ENCODE assay signal across 16 cellular contexts in the genomic region with DNA sequence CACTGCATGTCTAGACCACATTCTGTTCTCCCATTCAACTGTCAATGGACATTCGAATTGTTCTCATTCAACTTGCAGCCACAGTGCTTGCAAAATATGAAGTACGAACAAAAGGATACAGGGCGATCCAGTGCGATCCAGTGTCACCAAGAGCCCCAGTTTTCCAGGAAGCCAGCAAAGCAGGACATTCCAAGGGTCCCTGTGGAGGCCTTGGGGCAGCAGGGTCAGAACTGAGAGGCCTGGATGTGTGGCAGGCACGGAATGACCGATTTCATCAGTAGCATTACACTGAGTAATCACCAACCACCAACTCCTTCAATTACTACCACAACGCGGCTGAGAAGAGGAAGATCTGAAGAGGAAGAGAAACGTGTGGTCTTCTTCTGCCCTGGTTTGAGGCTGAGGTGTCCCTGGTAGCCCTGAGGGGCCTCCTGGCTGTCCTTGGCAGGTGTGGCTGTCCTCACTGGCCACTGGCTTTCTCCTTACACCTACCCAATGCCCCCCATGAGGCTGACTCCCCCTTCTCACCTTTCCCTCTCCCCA.
DNase-seq lines count a peak whose midpoint lies in the region; ATAC-seq and FAIRE-seq lines count a peak whose summit lies in the region.
"Had no signal": no experiment of that assay in that cellular context is flagged by ENCODE, and none has a peak within 500 bp of the region (broad histone marks: within the 10 kb centered on the region; RNA-seq: fewer than 3 reads in every experiment).

No MANE protein-coding gene starts in this region.

- H3K36me3 Mint-ChIP-seq in activated CD4-positive, alpha-beta T cell treated with anti-CD3 and anti-CD28 coated beads, Interleukin-2, amount 10 ng/mL, durations not matched to agents 24 days and 14 days (ENCODE audit: low read depth), result no peaks in the 10 kb centered on the region
- H3K36me3 Mint-ChIP-seq: CD8-positive, alpha-beta T cell had no signal

- peak; percentile 60 for ATAC-seq in GM18907 (IDR thresholded peaks at IDR 0.05; ENCODE audit: unreplicated experiment)
- ATAC-seq in GM21737 (IDR thresholded peaks at IDR 0.05; ENCODE audit: unreplicated experiment), result no peak
- ATAC-seq: CD8-positive, alpha-beta T cell; effector memory CD8-positive, alpha-beta T cell; left lung had no signal

- H3K36me3 ChIP-seq in small intestine (ENCODE audit: control insufficient read depth in 2 of 2, insufficient read depth in 2 of 2, low read length in 2 of 2), result no peaks in the 10 kb centered on the region
- H3K36me3 ChIP-seq: left lung had no signal

- WGBS in small intestine, 3 donors, result 63 to 87% (median 80%) methylated on average over 9 of the region's 9 CpGs

- peaks cover 12% of the 10 kb centered on the region for H3K4me1 Mint-ChIP-seq in activated CD4-positive, alpha-beta T cell treated with anti-CD3 and anti-CD28 coated beads, Interleukin-2, amount 10 ng/mL, durations not matched to agents 24 days and 14 days

- H3K4me3 ChIP-seq in small intestine (ENCODE audit: low read depth in 1 of 2, low read length in 2 of 2), result no peak overlapping the region
- H3K4me3 ChIP-seq: left lung, smooth muscle cell had no signal

- H3K4me3 Mint-ChIP-seq in activated CD4-positive, alpha-beta T cell treated with anti-CD3 and anti-CD28 coated beads, Interleukin-2, amount 10 ng/mL, durations not matched to agents 24 days and 14 days, result no peak overlapping the region
- H3K4me3 Mint-ChIP-seq: activated T-helper 1 cell treated with anti-CD3 and anti-CD28 coated beads, Interleukin-12 subunit alpha, Interleukin-12 subunit beta, Interleukin-2, Interleukin-4 antibody, amounts not matched to agents 30 ng/mL and 10 ng/mL and 1 ng/mL, durations not matched to agents 14 hours and 24 hours and 36 hours; CD8-positive, alpha-beta T cell; effector memory CD8-positive, alpha-beta T cell had no signal

- DNase-seq in EH (ENCODE audit: low read depth), result peak; percentile 13
- peak; percentile 15 for DNase-seq in KBM-7
- DNase-seq in activated CD8-positive, alpha-beta memory T cell treated with anti-CD3 and anti-CD28 coated beads, Interleukin-2, amount 50 U/mL, for 48 hours, result peak; percentile 35
- DNase-seq in epidermal melanocyte (ENCODE audit: insufficient read length, low spot score), result no peak
- no peak for DNase-seq in small intestine
- no peak for DNase-seq in activated CD4-positive, alpha-beta T cell treated with anti-CD3 and anti-CD28 coated beads, Interleukin-2, amount 10 ng/mL, durations not matched to agents 24 days and 14 days
- DNase-seq: activated CD4-positive, alpha-beta T cell treated with anti-CD3 and anti-CD28 coated beads for 48 hours; effector memory CD8-positive, alpha-beta T cell; left lung; NCI-H2171 had no signal

- no peaks in the 10 kb centered on the region for H3K27me3 ChIP-seq in small intestine (ENCODE audit: control insufficient read depth in 2 of 2, insufficient read depth in 2 of 2, low read length in 2 of 2)

- intact Hi-C loops in activated CD4-positive, alpha-beta T cell treated with anti-CD3 and anti-CD28 coated beads, Interleukin-2, amount 10 ng/mL, durations not matched to agents 24 days and 14 days (cut with micrococcal nuclease), result no loop called here

- no peak overlapping the region for H3K27ac ChIP-seq in small intestine (ENCODE audit: low read depth in 1 of 2, low read length in 1 of 2)
- H3K27ac ChIP-seq: left lung had no signal

- no peaks in the 10 kb centered on the region for H3K9me3 ChIP-seq in small intestine (ENCODE audit: control insufficient read depth, low read depth)
- H3K9me3 ChIP-seq: left lung had no signal

- H3K27me3 Mint-ChIP-seq in activated CD4-positive, alpha-beta T cell treated with anti-CD3 and anti-CD28 coated beads, Interleukin-2, amount 10 ng/mL, durations not matched to agents 24 days and 14 days, result peaks cover 21% of the 10 kb centered on the region

- H3K4me1 ChIP-seq in small intestine (ENCODE audit: control insufficient read depth in 2 of 2, insufficient read depth in 1 of 2, low read depth in 1 of 2, low read length in 1 of 2), result peaks cover 0 to 4% of the 10 kb centered on the region in 2 donors
- H3K4me1 ChIP-seq: left lung had no signal

- no peak overlapping the region for H3K27ac Mint-ChIP-seq in activated CD4-positive, alpha-beta T cell treated with anti-CD3 and anti-CD28 coated beads, Interleukin-2, amount 10 ng/mL, durations not matched to agents 24 days and 14 days
- H3K27ac Mint-ChIP-seq: activated T-helper 1 cell treated with anti-CD3 and anti-CD28 coated beads, Interleukin-12 subunit alpha, Interleukin-12 subunit beta, Interleukin-2, Interleukin-4 antibody, amounts not matched to agents 30 ng/mL and 10 ng/mL and 1 ng/mL, durations not matched to agents 14 hours and 24 hours and 36 hours; CD8-positive, alpha-beta T cell; effector memory CD8-positive, alpha-beta T cell had no signal

- FAIRE-seq in small intestine (lab: Jason Lieb, UNC), result no peak
- FAIRE-seq: GM12892 had no signal

- H3K9me3 Mint-ChIP-seq in activated CD4-positive, alpha-beta T cell treated with anti-CD3 and anti-CD28 coated beads, Interleukin-2, amount 10 ng/mL, durations not matched to agents 24 days and 14 days, result no peaks in the 10 kb centered on the region
- H3K9me3 Mint-ChIP-seq: activated T-helper 1 cell treated with anti-CD3 and anti-CD28 coated beads, Interleukin-12 subunit alpha, Interleukin-12 subunit beta, Interleukin-2, Interleukin-4 antibody, amounts not matched to agents 30 ng/mL and 10 ng/mL and 1 ng/mL, durations not matched to agents 14 hours and 24 hours and 36 hours; CD8-positive, alpha-beta T cell; effector memory CD8-positive, alpha-beta T cell had no signal

- in situ Hi-C loops in KBM-7 (cut with MboI; ENCODE audit: low pct_unique_long_range_greater_than_20kb, low sequenced_read_pairs), result no loop called here

Comparison
In these comparisons a context has a peak if more than half of its experiments do, and no peak if none do; other contexts are left out.
1. DNase-seq: peak in EH (single experiment), KBM-7 (single experiment) and activated CD8-positive, alpha-beta memory T cell treated with anti-CD3 and anti-CD28 coated beads, Interleukin-2, amount 50 U/mL, for 48 hours (single experiment); none in epidermal melanocyte (single experiment), small intestine (single experiment) and activated CD4-positive, alpha-beta T cell treated with anti-CD3 and anti-CD28 coated beads, Interleukin-2, amount 10 ng/mL, durations not matched to agents 24 days and 14 days (single experiment).